22 cellular contexts compared by ENCODE assay signal in the genomic region with DNA sequence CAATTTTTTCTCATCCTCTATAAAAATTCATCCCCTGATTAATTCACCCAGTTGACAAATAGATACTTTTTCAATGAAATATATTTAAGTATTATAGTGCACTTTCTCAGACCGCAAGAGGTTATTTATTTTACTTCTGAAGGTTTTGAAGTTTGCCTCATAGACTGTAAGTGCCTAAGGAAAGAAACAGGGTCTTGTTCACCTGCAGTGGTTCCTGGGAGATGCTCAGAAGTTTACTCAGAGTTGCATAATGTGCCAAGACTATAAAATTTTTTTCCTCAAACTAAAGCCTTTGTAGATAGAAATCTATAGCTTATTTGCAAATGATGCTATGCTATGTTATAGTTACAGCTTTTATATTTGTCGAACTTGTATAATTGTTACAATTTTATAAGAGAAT. TPM values are rescaled to one million over a fixed set of nuclear protein-coding genes. Genes with fewer than 3 reads are reported as not detected.
A peak's percentile ranks its signal among the peaks of the same experiment; 100 is the strongest.
DNase-seq lines count a peak whose midpoint lies in the region; ATAC-seq and TF ChIP-seq lines count a peak whose summit lies in the region.
"Had no signal": no experiment of that assay in that cellular context is flagged by ENCODE, and none has a peak within 500 bp of the region (broad histone marks: within the 10 kb centered on the region; RNA-seq: fewer than 3 reads in every experiment).

No MANE protein-coding gene starts in this region.

- H3F3A ChIP-seq in PC-3 (ENCODE audit: low read length, unreplicated experiment) = no peaks in the 10 kb centered on the region

- H3K9me3 Mint-ChIP-seq in stimulated activated naive CD8-positive, alpha-beta T cell treated with anti-CD3 and anti-CD28 coated beads, Interleukin-15, amount 100 ng/mL, for 72 hours = peaks cover 0 to 7% of the 10 kb centered on the region in 2 donors
- H3K9me3 Mint-ChIP-seq: CD14-positive monocyte; CD4-positive, alpha-beta memory T cell; CD8-positive, alpha-beta memory T cell had no signal

- POLR2A ChIA-PET in PC-3 (lab: Charles Lee; ENCODE audit: unreplicated experiment) = no interaction called here

- H3K27ac ChIP-seq in PC-3 (ENCODE audit: low read length) (peak overlapping the region; percentile 36), substantia nigra (ENCODE audit: low read depth, low read length, poor library complexity, severe bottlenecking) (no peak overlapping the region)
- H3K27ac ChIP-seq: BLaER1 had no signal

- peaks cover 10% of the 10 kb centered on the region for H3K4me1 ChIP-seq in PC-3 (ENCODE audit: insufficient read depth, low read length)
- H3K4me1 ChIP-seq: BE2C had no signal

- H3K9me3 ChIP-seq in PC-3 (ENCODE audit: low read length) = no peaks in the 10 kb centered on the region
- H3K9me3 ChIP-seq: BE2C, BLaER1 had no signal

- no peak for TF ChIP-seq CTCF in PC-3 (conservative IDR thresholded peaks at IDR 0.05; ENCODE audit: low read depth, low read length)

- intact Hi-C loops in PC-3 (cut with micrococcal nuclease) = no loop called here

- H2AFZ ChIP-seq in PC-3 (ENCODE audit: low read length) = no peak overlapping the region

- H3K4me1 Mint-ChIP-seq in stimulated activated naive CD8-positive, alpha-beta T cell treated with anti-CD3 and anti-CD28 coated beads, Interleukin-15, amount 100 ng/mL, for 72 hours = peaks cover 12% of the 10 kb centered on the region
- H3K4me1 Mint-ChIP-seq: CD4-positive, alpha-beta memory T cell; CD8-positive, alpha-beta memory T cell had no signal

- no peaks in the 10 kb centered on the region for H3K36me3 ChIP-seq in PC-3 (ENCODE audit: low read depth, low read length)
- H3K36me3 ChIP-seq: BE2C had no signal

- no peak overlapping the region for H3K4me3 Mint-ChIP-seq in stimulated activated naive CD8-positive, alpha-beta T cell treated with anti-CD3 and anti-CD28 coated beads, Interleukin-15, amount 100 ng/mL, for 72 hours
- H3K4me3 Mint-ChIP-seq: CD14-positive monocyte; CD4-positive, alpha-beta memory T cell; CD4-positive, CD25-positive, alpha-beta regulatory T cell; CD8-positive, alpha-beta memory T cell had no signal

- no peak overlapping the region for H3K4me3 ChIP-seq in PC-3 (ENCODE audit: low read length)
- H3K4me3 ChIP-seq: BLaER1 had no signal

- DNase-seq in HCEC 1CT (peak; percentile 8), M059J (ENCODE audit: low read depth) (peak; percentile 52), PC-3 (peak; percentile 59), substantia nigra (lab: John Stamatoyannopoulos, UW) (no peak)
- no peak for DNase-seq in stimulated activated naive CD8-positive, alpha-beta T cell treated with anti-CD3 and anti-CD28 coated beads, Interleukin-15, amount 100 ng/mL, for 72 hours
- DNase-seq: 8988T; BE2C; C1 segment of cervical spinal cord; CD4-positive, alpha-beta memory T cell; CD4-positive, CD25-positive, alpha-beta regulatory T cell; CD8-positive, alpha-beta memory T cell; COR-L47; DMS 273 treated with DMSO at 0.1 percent for 48 hours; DMS153; DMS53; DMS79; DND-41; GF-D8 had no signal

- H3K9me2 ChIP-seq in PC-3 (replicated peaks; ENCODE audit: low read length) = no peaks in the 10 kb centered on the region

- H3K27me3 Mint-ChIP-seq in stimulated activated naive CD8-positive, alpha-beta T cell treated with anti-CD3 and anti-CD28 coated beads, Interleukin-15, amount 100 ng/mL, for 72 hours = no peaks in the 10 kb centered on the region
- H3K27me3 Mint-ChIP-seq: CD4-positive, alpha-beta memory T cell; CD4-positive, CD25-positive, alpha-beta regulatory T cell; CD8-positive, alpha-beta memory T cell had no signal

- BruUV-seq in PC-3 (replicated peaks; lab: Mats Ljungman, UMichigan) = no TSS peak

- H3K79me2 ChIP-seq in PC-3 (ENCODE audit: low read length) = no peaks in the 10 kb centered on the region

- no peak overlapping the region for H3K9ac ChIP-seq in PC-3 (ENCODE audit: low read length)
- H3K9ac ChIP-seq: BLaER1 had no signal

- no peaks in the 10 kb centered on the region for H3K27me3 ChIP-seq in PC-3 (ENCODE audit: low read length)
- H3K27me3 ChIP-seq: BE2C, BLaER1 had no signal

- no peak overlapping the region for H3K4me2 ChIP-seq in PC-3 (ENCODE audit: low read length)
- H3K4me2 ChIP-seq: BLaER1 had no signal

- no peaks in the 10 kb centered on the region for H4K20me1 ChIP-seq in PC-3 (ENCODE audit: low read length)

- peak; percentile 84 for ATAC-seq in PC-3
- no peak for ATAC-seq in stimulated activated naive CD8-positive, alpha-beta T cell treated with anti-CD3 and anti-CD28 coated beads, Interleukin-15, amount 100 ng/mL, for 72 hours
- ATAC-seq in GM18861 (IDR thresholded peaks at IDR 0.05; ENCODE audit: unreplicated experiment) = no peak
- ATAC-seq in GM18907 (IDR thresholded peaks at IDR 0.05; ENCODE audit: unreplicated experiment) = no peak

- H3K27ac Mint-ChIP-seq in stimulated activated naive CD8-positive, alpha-beta T cell treated with anti-CD3 and anti-CD28 coated beads, Interleukin-15, amount 100 ng/mL, for 72 hours = no peak overlapping the region
- H3K27ac Mint-ChIP-seq: CD14-positive monocyte; CD4-positive, alpha-beta memory T cell; CD4-positive, CD25-positive, alpha-beta regulatory T cell; CD8-positive, alpha-beta memory T cell had no signal

- CTCF ChIA-PET in PC-3 (lab: Charles Lee) = interaction anchor here (0.6 kb wide), 1 partner anchor 389 kb away, joined by 4 read pairs; no protein-coding TSS in a partner anchor

RNA-seq across cellular contexts. Expression of a gene that starts 35.5 kb away (rescaled TPM):
- 3.2 and 4.8 TPM in 2 replicates for total RNA-seq in M059J (2014; rRNA removed; shearing (Covaris generic))
- total RNA-seq in PC-3 (2014; rRNA removed) = 0.17 TPM in 1 of 2 replicates, not detected in the other

Comparison
In these comparisons a context has a peak if more than half of its experiments do, and no peak if none do; other contexts are left out.
1. DNase-seq: peak in HCEC 1CT (single experiment), M059J (single experiment) and PC-3 (single experiment); none in substantia nigra (0 of 49) and stimulated activated naive CD8-positive, alpha-beta T cell treated with anti-CD3 and anti-CD28 coated beads, Interleukin-15, amount 100 ng/mL, for 72 hours (0 of 2).